In genomic region chr10:104138131-104138530, GRCh38 we compare ENCODE assay signal across 10 cellular contexts. TPM values are rescaled to one million over a fixed set of nuclear protein-coding genes. Genes with fewer than 3 reads are reported as not detected.
"Had no signal": no experiment of that assay in that cellular context is flagged by ENCODE, and none has a peak within 500 bp of the region (broad histone marks: within the 10 kb centered on the region; RNA-seq: fewer than 3 reads in every experiment).

No MANE protein-coding gene starts in this region.

- DNase-seq: GM23248, GOT3, H7, HFFc6, KG1 had no signal

- ATAC-seq: HCT116 had no signal

- H3K9me3 ChIP-seq: HAP-1 had no signal

- H3K36me3 ChIP-seq: HAP-1 had no signal

- H3K9me3 Mint-ChIP-seq: HFFc6, IgD-negative memory B cell had no signal

- H2AFZ ChIP-seq: GM23248 had no signal

- H3K27ac Mint-ChIP-seq: HFFc6 had no signal

- H3K27ac ChIP-seq: GM23248, HL-60 had no signal

- H3K4me3 Mint-ChIP-seq: HFFc6, IgD-negative memory B cell had no signal

- H3K4me1 Mint-ChIP-seq: IgD-negative memory B cell had no signal

- H3K4me1 ChIP-seq: HAP-1 had no signal

- H3K9ac ChIP-seq: GM23248 had no signal

- H3K4me3 ChIP-seq: GM23248, HAP-1 had no signal

RNA-seq across cellular contexts. Expression of gene COL17A1, which starts 52.5 kb away (rescaled TPM):
- total RNA-seq: GM23248, H4 had no signal
- polyA plus RNA-seq: IgD-negative memory B cell had no signal
